9 cellular contexts compared by ENCODE assay signal in the genomic region with DNA sequence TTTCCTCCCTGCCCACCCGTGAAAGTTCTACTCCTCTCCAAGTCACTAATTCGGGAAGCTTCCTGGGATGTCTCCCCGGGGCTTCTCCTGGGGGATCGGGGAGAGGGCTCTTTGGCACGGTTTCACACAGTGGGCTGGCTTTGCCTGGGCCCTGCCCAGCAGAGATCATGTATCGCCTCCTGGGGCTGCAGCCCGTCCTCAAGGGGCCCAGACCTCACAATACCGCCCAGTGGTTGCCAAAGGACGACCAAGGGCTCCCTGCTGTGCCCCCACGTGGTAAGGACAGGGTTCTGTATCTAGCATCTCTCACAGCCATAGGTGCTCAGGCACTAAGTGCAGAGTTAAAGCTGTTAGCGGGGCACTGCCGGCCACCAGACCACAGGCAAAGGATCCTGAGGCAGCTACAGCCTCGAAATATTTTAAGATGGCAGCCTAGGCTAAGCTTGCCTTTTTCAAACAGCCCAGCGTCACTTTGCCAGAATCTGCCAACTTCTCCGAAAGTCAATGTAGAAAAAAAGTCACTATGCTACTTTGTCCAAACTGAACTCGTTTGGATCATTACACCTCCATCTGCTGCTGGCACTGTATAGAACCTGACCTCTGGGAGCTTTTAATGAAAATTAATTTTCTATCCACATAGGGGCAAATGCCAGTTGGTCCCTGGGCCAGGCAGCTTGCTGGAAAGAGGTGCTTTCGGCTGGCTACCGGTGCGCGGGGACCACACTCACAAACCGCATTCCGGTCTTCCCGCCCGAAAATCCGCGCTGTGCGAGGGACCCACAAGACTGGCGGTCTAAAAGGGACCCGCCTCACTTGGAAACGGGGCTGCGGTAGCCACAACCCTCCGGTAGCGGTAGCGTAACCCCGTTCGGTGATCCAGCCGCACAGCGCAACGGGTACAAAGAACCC. TPM values are rescaled to one million over a fixed set of nuclear protein-coding genes. Genes with fewer than 3 reads are reported as not detected.
A peak's percentile ranks its signal among the peaks of the same experiment; 100 is the strongest.
DNase-seq lines count a peak whose midpoint lies in the region; ATAC-seq, FAIRE-seq and TF ChIP-seq lines count a peak whose summit lies in the region.
"Had no signal": no experiment of that assay in that cellular context is flagged by ENCODE, and none has a peak within 500 bp of the region (broad histone marks: within the 10 kb centered on the region; RNA-seq: fewer than 3 reads in every experiment).

No MANE protein-coding gene starts in this region.

- H3K9me3 Mint-ChIP-seq in astrocyte (ENCODE audit: unreplicated experiment) = no peaks in the 10 kb centered on the region

- H3K4me2 ChIP-seq in astrocyte (ENCODE audit: low read length) = peak overlapping the region; percentile 81

- no peak overlapping the region for H2AFZ ChIP-seq in astrocyte (ENCODE audit: low read depth, low read length)

- intact Hi-C loops in tibial artery (cut with DNase I; ENCODE audit: low total_unique reads) = loop anchor here (5.0 kb wide), 1 partner anchor 132 kb away; no protein-coding TSS in a partner anchor

- peaks cover 92% of the 10 kb centered on the region for H3K79me2 ChIP-seq in astrocyte (ENCODE audit: insufficient read depth, low read length)

- H3K36me3 Mint-ChIP-seq in astrocyte (ENCODE audit: low read depth, unreplicated experiment) = peaks cover 38% of the 10 kb centered on the region

- no peak overlapping the region for H3K4me3 Mint-ChIP-seq in astrocyte (ENCODE audit: unreplicated experiment)

- TF ChIP-seq CTCF in astrocyte (IDR thresholded peaks at IDR 0.05; ENCODE audit: insufficient read depth, low read depth, low read length) (no peak), tibial artery (IDR thresholded peaks at IDR 0.05) (no peak)

- H3K27me3 ChIP-seq in astrocyte (ENCODE audit: insufficient read depth, low read length) (no peaks in the 10 kb centered on the region), tibial artery (no peaks in the 10 kb centered on the region)
- H3K27me3 ChIP-seq: body of pancreas had no signal

- H3K4me3 ChIP-seq in astrocyte (ENCODE audit: insufficient read depth, low read depth, low read length) (no peak overlapping the region), tibial artery (no peak overlapping the region)
- H3K4me3 ChIP-seq: body of pancreas had no signal

- H3K27ac ChIP-seq in astrocyte (ENCODE audit: low read depth, low read length) (no peak overlapping the region), tibial artery (no peak overlapping the region)
- H3K27ac ChIP-seq: body of pancreas had no signal

- H3K9me3 ChIP-seq in astrocyte (ENCODE audit: insufficient read depth, low read depth, low read length) (no peaks in the 10 kb centered on the region), tibial artery (no peaks in the 10 kb centered on the region)
- H3K9me3 ChIP-seq: body of pancreas had no signal

- H3K4me1 Mint-ChIP-seq in astrocyte (ENCODE audit: low read depth, unreplicated experiment) = peaks cover 17% of the 10 kb centered on the region

- H3K4me1 ChIP-seq in astrocyte (ENCODE audit: insufficient read depth, low read length) (peaks cover 32% of the 10 kb centered on the region), tibial artery (peaks cover 0 to 39% (median 27%) of the 10 kb centered on the region in 4 donors)

- H4K20me1 ChIP-seq in astrocyte (ENCODE audit: insufficient read depth, low read length) = peaks cover 99% of the 10 kb centered on the region

- DNase-seq in D341Med (ENCODE audit: low spot score) (peak; percentile 82), NCI-H128 (lab: John Stamatoyannopoulos, UW; ENCODE audit: unreplicated experiment) (peak; percentile 48), astrocyte (ENCODE audit: low read depth) (no peak), mesenteric fat pad (ENCODE audit: low spot score) (peak; percentile 88), tibial artery (no peak), RKO (ENCODE audit: low spot score) (no peak)

- H3K27me3 Mint-ChIP-seq in astrocyte (ENCODE audit: low read depth, unreplicated experiment) = no peaks in the 10 kb centered on the region

- FAIRE-seq in astrocyte (lab: Jason Lieb, UNC) = no peak

- ATAC-seq in GM18909 (IDR thresholded peaks at IDR 0.05; ENCODE audit: poor library complexity, unreplicated experiment) (no peak), HG02678 (IDR thresholded peaks at IDR 0.05; ENCODE audit: unreplicated experiment) (no peak)
- ATAC-seq: body of pancreas had no signal

- peaks cover 7% of the 10 kb centered on the region for H3K36me3 ChIP-seq in astrocyte (ENCODE audit: insufficient read depth, low read length)
- H3K36me3 ChIP-seq in tibial artery = peaks cover 5 to 40% (median 35%) of the 10 kb centered on the region in 3 donors

- H3K27ac Mint-ChIP-seq in astrocyte (ENCODE audit: unreplicated experiment) = peak overlapping the region; percentile 53

- no peak overlapping the region for H3K9ac ChIP-seq in astrocyte (ENCODE audit: low read length)

RNA-seq across cellular contexts. Expression of a gene that starts 1.3 kb away (rescaled TPM):
- total RNA-seq in astrocyte = 3.1 and 3.6 TPM in 2 replicates
- total RNA-seq in mesenteric fat pad = 27.3 TPM

RNA-seq across cellular contexts. Expression of a gene that starts 7.9 kb away (rescaled TPM):
- total RNA-seq in astrocyte (96.5 and 111 TPM in 2 replicates), mesenteric fat pad (148 TPM)

Comparison
In these comparisons a context has a peak if more than half of its experiments do, and no peak if none do; other contexts are left out.
1. DNase-seq: peak in D341Med (single experiment), NCI-H128 (single experiment) and mesenteric fat pad (single experiment); none in astrocyte (single experiment), tibial artery (0 of 2) and RKO (single experiment).